ENCODE assay signal across 23 cellular contexts in genomic region chr11:108628326-108628725, GRCh38.
"Had no signal": no experiment of that assay in that cellular context is flagged by ENCODE, and none has a peak within 500 bp of the region (broad histone marks: within the 10 kb centered on the region; RNA-seq: fewer than 3 reads in every experiment).

No MANE protein-coding gene starts in this region.

- H3K4me3 Mint-ChIP-seq: dendritic cell treated with granulocyte-macrophage colony-stimulating factor and Interleukin-4, amounts not matched to agents 40 ng/mL and 50 ng/mL, for 4 days; effector memory CD8-positive, alpha-beta T cell; endodermal cell; mesothelial cell of epicardium had no signal

- ATAC-seq: effector memory CD8-positive, alpha-beta T cell; esophagus mucosa; gastrocnemius medialis; heart right ventricle; left cardiac atrium; left lung; left ventricle myocardium superior; mucosa of descending colon had no signal

- H3K9me3 Mint-ChIP-seq: effector memory CD8-positive, alpha-beta T cell had no signal

- H3K4me3 ChIP-seq: colonic mucosa, esophagus squamous epithelium, gastrocnemius medialis, heart right ventricle, left lung, lower lobe of right lung, mucosa of descending colon had no signal

- H3K27ac ChIP-seq: colonic mucosa, epithelial cell of prostate, esophagus squamous epithelium, gastrocnemius medialis, heart right ventricle, left lung, lower lobe of right lung had no signal

- H3K27me3 ChIP-seq: colonic mucosa, esophagus squamous epithelium, gastrocnemius medialis, left lung had no signal

- DNase-seq: colonic mucosa; cortex of kidney; effector CD8-positive, alpha-beta T cell; effector memory CD8-positive, alpha-beta T cell; endodermal cell; esophagus squamous epithelium; foreskin fibroblast; foreskin melanocyte; gastrocnemius medialis; glutamatergic neuron; head of caudate nucleus; heart right ventricle; hippocampal formation; left cardiac atrium; left lung; left ventricle myocardium superior; lower lobe of right lung; mesenchymal stem cell; mucosa of descending colon had no signal

- H3K9me3 ChIP-seq: colonic mucosa, esophagus squamous epithelium, gastrocnemius medialis, lower lobe of right lung had no signal

- H3K4me1 ChIP-seq: colonic mucosa, gastrocnemius medialis, heart right ventricle, left lung, lower lobe of right lung had no signal

- H3K27ac Mint-ChIP-seq: dendritic cell treated with granulocyte-macrophage colony-stimulating factor and Interleukin-4, amounts not matched to agents 40 ng/mL and 50 ng/mL, for 4 days; effector memory CD8-positive, alpha-beta T cell; endodermal cell; mesothelial cell of epicardium had no signal

- H3K36me3 ChIP-seq: colonic mucosa, esophagus squamous epithelium, gastrocnemius medialis, heart right ventricle, left lung, lower lobe of right lung had no signal
